Comparison of ENCODE assay signal across 25 cellular contexts in the genomic region with DNA sequence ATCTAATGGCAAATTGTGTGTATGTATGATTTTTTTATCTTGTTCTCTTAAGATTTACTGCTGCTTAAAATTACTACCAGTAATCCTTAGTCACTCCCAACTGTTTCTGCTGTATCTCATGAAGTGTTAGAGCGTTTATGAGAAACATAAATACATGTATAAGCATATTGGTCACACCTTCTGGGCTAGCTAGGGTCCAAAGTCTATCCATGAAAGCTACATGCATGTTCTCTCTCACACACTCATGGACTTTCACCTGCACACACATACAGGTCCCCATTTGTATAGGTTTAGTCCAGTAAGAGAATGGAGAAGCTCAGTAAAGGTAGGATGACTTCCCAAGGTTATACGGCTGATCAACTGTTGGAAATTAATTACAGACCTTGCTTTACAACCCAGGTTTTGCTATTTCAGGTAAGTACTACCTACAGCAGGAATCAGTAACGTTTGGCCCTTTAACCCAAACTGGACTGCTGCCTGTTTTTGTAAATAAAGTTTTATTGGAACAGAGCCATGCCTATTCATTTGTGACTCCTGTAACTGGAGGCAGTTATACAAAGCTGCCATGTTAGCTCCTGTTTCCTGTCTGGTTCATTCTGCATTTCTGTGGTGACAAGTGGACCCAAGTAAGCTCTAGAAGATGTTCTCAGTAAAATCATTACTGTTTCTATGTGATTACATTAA. TPM values are rescaled to one million over a fixed set of nuclear protein-coding genes. Genes with fewer than 3 reads are reported as not detected.
DNase-seq lines count a peak whose midpoint lies in the region; ATAC-seq, FAIRE-seq and TF ChIP-seq lines count a peak whose summit lies in the region.
"Had no signal": no experiment of that assay in that cellular context is flagged by ENCODE, and none has a peak within 500 bp of the region (broad histone marks: within the 10 kb centered on the region; RNA-seq: fewer than 3 reads in every experiment).

No MANE protein-coding gene starts in this region.

- no peak for ATAC-seq in effector memory CD8-positive, alpha-beta T cell (replicated peaks)
- ATAC-seq in natural killer cell treated with Interleukin-12 subunit alpha and Interleukin-12 subunit beta and Interleukin-15 and Interleukin-18, amount 100 ng/mL, for 72 hours: no peak
- ATAC-seq in foreskin keratinocyte: no peak
- ATAC-seq: PC-3 had no signal

- intact Hi-C loops in CD14-positive monocyte (cut with micrococcal nuclease): loop anchor here in 1 of 2 donors (10.0 kb wide), 1 partner anchor 115 kb away; a partner anchor contains a TSS

- TF ChIP-seq POLR2A in GM12891 (IDR thresholded peaks at IDR 0.05; ENCODE audit: low read depth, low read length): no peak

- no peak overlapping the region for H3K27ac ChIP-seq in foreskin keratinocyte
- H3K27ac ChIP-seq: sigmoid colon had no signal

- no peak for DNase-seq in CD14-positive monocyte (ENCODE audit: low spot score)
- DNase-seq in GM12891 (ENCODE audit: insufficient read length, low spot score): no peak
- DNase-seq in effector memory CD8-positive, alpha-beta T cell: no peak
- DNase-seq in natural killer cell treated with Interleukin-12 subunit alpha and Interleukin-12 subunit beta and Interleukin-15 and Interleukin-18, amount 100 ng/mL, for 72 hours (ENCODE audit: low spot score): no peak
- no peak for DNase-seq in DMS53 (lab: John Stamatoyannopoulos, UW)
- no peak for DNase-seq in foreskin keratinocyte
- DNase-seq in activated CD4-positive, CD25-positive, alpha-beta regulatory T cell treated with anti-CD3 and anti-CD28 coated beads, Interleukin-2, amount 50 U/mL, for 72 hours: no peak
- DNase-seq: activated CD4-positive, alpha-beta T cell treated with anti-CD3 and anti-CD28 coated beads for 1 hour; activated effector memory CD4-positive, alpha-beta T cell treated with Interleukin-2 at 50 U/mL for 16 hours; amniotic stem cell; cortex of kidney; glutamatergic neuron; midbrain; NCI-H1930; NCI-H345; PC-3; Right ventricle myocardium superior; sigmoid colon; SW 1271 had no signal

- H3K27me3 Mint-ChIP-seq in CD14-positive monocyte (ENCODE audit: low read depth in 3 of 3): peaks cover 2 to 3% (median 3%) of the 10 kb centered on the region in 3 donors
- H3K27me3 Mint-ChIP-seq in effector memory CD8-positive, alpha-beta T cell: no peaks in the 10 kb centered on the region
- H3K27me3 Mint-ChIP-seq in natural killer cell treated with Interleukin-12 subunit alpha and Interleukin-12 subunit beta and Interleukin-15 and Interleukin-18, amount 100 ng/mL, for 72 hours: no peaks in the 10 kb centered on the region

- FAIRE-seq in GM12891 (lab: Jason Lieb, UNC): peak; percentile 57
- FAIRE-seq: bronchial epithelial cell, urothelium cell line had no signal

- H3K9me3 Mint-ChIP-seq in CD14-positive monocyte: peaks cover 0 to 5% (median 1%) of the 10 kb centered on the region in 7 donors
- no peaks in the 10 kb centered on the region for H3K9me3 Mint-ChIP-seq in effector memory CD8-positive, alpha-beta T cell
- H3K9me3 Mint-ChIP-seq in natural killer cell treated with Interleukin-12 subunit alpha and Interleukin-12 subunit beta and Interleukin-15 and Interleukin-18, amount 100 ng/mL, for 72 hours: no peaks in the 10 kb centered on the region

- H3K4me1 ChIP-seq in foreskin keratinocyte: no peaks in the 10 kb centered on the region
- H3K4me1 ChIP-seq: sigmoid colon had no signal

- H3K27me3 ChIP-seq in foreskin keratinocyte: no peaks in the 10 kb centered on the region
- H3K27me3 ChIP-seq: sigmoid colon had no signal

- peak overlapping the region in 6 of 7 donors; percentile 7 to 95 (median 61) for H3K27ac Mint-ChIP-seq in CD14-positive monocyte
- H3K27ac Mint-ChIP-seq in effector memory CD8-positive, alpha-beta T cell: peak overlapping the region; percentile 69 to 74
- H3K27ac Mint-ChIP-seq in natural killer cell treated with Interleukin-12 subunit alpha and Interleukin-12 subunit beta and Interleukin-15 and Interleukin-18, amount 100 ng/mL, for 72 hours: peak overlapping the region; percentile 26 to 73

- TF ChIP-seq CTCF in CD14-positive monocyte (IDR thresholded peaks at IDR 0.05): no peak
- no peak for TF ChIP-seq CTCF in foreskin keratinocyte (conservative IDR thresholded peaks at IDR 0.05)

- peaks cover 17% of the 10 kb centered on the region for H3K4me1 Mint-ChIP-seq in CD14-positive monocyte
- H3K4me1 Mint-ChIP-seq in effector memory CD8-positive, alpha-beta T cell (ENCODE audit: low read depth in 2 of 2): peaks cover 4 to 12% of the 10 kb centered on the region in 2 donors
- H3K4me1 Mint-ChIP-seq in natural killer cell treated with Interleukin-12 subunit alpha and Interleukin-12 subunit beta and Interleukin-15 and Interleukin-18, amount 100 ng/mL, for 72 hours (ENCODE audit: low read depth in 2 of 2): peaks cover 24 to 32% of the 10 kb centered on the region in 2 donors

- peaks cover 37 to 42% of the 10 kb centered on the region in 2 donors for H3K36me3 Mint-ChIP-seq in CD14-positive monocyte
- peaks cover 40% of the 10 kb centered on the region for H3K36me3 Mint-ChIP-seq in effector memory CD8-positive, alpha-beta T cell (ENCODE audit: insufficient read depth)
- peaks cover 16% of the 10 kb centered on the region for H3K36me3 Mint-ChIP-seq in natural killer cell treated with Interleukin-12 subunit alpha and Interleukin-12 subunit beta and Interleukin-15 and Interleukin-18, amount 100 ng/mL, for 72 hours

- H3K4me3 Mint-ChIP-seq in CD14-positive monocyte: no peak overlapping the region
- no peak overlapping the region for H3K4me3 Mint-ChIP-seq in effector memory CD8-positive, alpha-beta T cell
- H3K4me3 Mint-ChIP-seq in natural killer cell treated with Interleukin-12 subunit alpha and Interleukin-12 subunit beta and Interleukin-15 and Interleukin-18, amount 100 ng/mL, for 72 hours: no peak overlapping the region

TF ChIP-seq in GM12891, 5 proteins besides CTCF, POLR2A, EP300 and RAD21:
- TF ChIP-seq POLR2AphosphoS5 (IDR thresholded peaks at IDR 0.05; ENCODE audit: low read depth, low read length) (no peak), TAF1 (IDR thresholded peaks at IDR 0.05; ENCODE audit: low read depth, low read length) (no peak), SPI1 (IDR thresholded peaks at IDR 0.05; ENCODE audit: low read depth, low read length) (no peak), POU2F2 (IDR thresholded peaks at IDR 0.05; ENCODE audit: low read depth, low read length) (no peak), PAX5 (IDR thresholded peaks at IDR 0.05; ENCODE audit: insufficient read depth, low read length, severe bottlenecking) (no peak)

RNA-seq across cellular contexts. Expression of a gene that starts 15.3 kb away (rescaled TPM):
- polyA plus RNA-seq in CD14-positive monocyte: not detected
- polyA plus RNA-seq in GM12891 (2012; ENCODE audit: low read depth, missing spikeins): not detected
- not detected for total RNA-seq in natural killer cell treated with Interleukin-12 subunit alpha and Interleukin-12 subunit beta and Interleukin-15 and Interleukin-18, amount 100 ng/mL, for 72 hours
- total RNA-seq in foreskin keratinocyte: not detected in 2 replicates
- polyA plus RNA-seq in foreskin keratinocyte: not detected in 2 replicates
- total RNA-seq: bronchial epithelial cell, HT-29, PC-3, posterior vena cava, Right ventricle myocardium superior, subcutaneous adipose tissue had no signal
- polyA plus RNA-seq: neural cell, sigmoid colon had no signal
